Comparison of ENCODE assay signal across 1 cellular context in the genomic region with DNA sequence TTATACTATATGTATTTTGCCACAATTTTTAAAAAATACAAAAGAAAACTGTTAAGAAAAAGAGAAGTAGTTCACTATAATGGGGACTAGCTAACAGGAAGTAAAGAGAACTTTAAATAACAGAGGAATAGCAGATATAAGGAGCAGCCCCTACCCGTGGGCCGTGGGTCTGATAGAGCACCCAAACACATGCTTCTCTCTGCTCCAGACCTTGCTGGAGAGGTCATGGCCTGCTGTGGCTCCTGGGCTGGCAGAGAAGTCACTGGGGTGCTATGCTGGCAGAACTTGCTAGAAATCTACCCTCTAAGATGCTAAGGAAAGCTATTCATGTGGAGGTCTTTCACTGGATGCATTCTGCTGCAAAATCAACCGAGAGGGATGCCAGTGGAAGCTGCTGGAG.
TF ChIP-seq lines count a peak whose summit lies in the region.

No MANE protein-coding gene starts in this region.

TF ChIP-seq in SK-N-SH treated with all-trans-retinoic acid at 6 μM for 48 hours, 23 proteins besides CTCF, POLR2A, EP300 and RAD21 (continued from another document):
- TF ChIP-seq, protein P1, sequence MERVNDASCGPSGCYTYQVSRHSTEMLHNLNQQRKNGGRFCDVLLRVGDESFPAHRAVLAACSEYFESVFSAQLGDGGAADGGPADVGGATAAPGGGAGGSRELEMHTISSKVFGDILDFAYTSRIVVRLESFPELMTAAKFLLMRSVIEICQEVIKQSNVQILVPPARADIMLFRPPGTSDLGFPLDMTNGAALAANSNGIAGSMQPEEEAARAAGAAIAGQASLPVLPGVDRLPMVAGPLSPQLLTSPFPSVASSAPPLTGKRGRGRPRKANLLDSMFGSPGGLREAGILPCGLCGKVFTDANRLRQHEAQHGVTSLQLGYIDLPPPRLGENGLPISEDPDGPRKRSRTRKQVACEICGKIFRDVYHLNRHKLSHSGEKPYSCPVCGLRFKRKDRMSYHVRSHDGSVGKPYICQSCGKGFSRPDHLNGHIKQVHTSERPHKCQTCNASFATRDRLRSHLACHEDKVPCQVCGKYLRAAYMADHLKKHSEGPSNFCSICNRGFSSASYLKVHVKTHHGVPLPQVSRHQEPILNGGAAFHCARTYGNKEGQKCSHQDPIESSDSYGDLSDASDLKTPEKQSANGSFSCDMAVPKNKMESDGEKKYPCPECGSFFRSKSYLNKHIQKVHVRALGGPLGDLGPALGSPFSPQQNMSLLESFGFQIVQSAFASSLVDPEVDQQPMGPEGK (CRISPR knock-in tag; IDR thresholded peaks at IDR 0.05; ENCODE audit: borderline replicate concordance), result no peak
- no peak for TF ChIP-seq RARB (CRISPR knock-in tag; IDR thresholded peaks at IDR 0.05)
